23 cellular contexts compared by ENCODE assay signal in the genomic region with DNA sequence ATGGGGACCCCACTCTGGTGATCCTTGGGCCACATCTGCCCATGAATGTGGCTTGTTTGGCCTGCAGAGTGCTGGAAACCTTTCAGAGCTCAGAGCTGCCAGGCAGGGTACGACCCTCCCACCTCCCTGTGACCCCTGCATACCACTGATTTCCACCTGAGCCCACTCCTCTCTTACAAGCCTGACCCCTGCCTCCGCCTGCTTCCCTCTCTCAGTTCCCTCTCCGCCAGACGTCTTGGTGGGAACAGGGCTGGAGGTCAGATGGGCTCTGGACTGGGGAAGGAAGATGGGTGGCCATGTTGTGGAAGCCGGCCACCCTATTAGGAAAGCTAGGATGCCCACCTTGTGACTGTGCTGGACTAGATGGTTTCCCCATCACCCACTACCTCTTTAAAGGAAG.
"Had no signal": no experiment of that assay in that cellular context is flagged by ENCODE, and none has a peak within 500 bp of the region (broad histone marks: within the 10 kb centered on the region; RNA-seq: fewer than 3 reads in every experiment).

No MANE protein-coding gene starts in this region.

- H3K9me3 ChIP-seq: SJSA1 had no signal

- H3K27me3 Mint-ChIP-seq: IgD-negative memory B cell had no signal

- H3K4me1 ChIP-seq: SJSA1 had no signal

- H3K27ac ChIP-seq: HL-60, KMS-11, SJSA1, SK-N-MC had no signal

- H3K4me2 ChIP-seq: KMS-11 had no signal

- ATAC-seq: K562 had no signal

- H3K9me3 Mint-ChIP-seq: IgD-negative memory B cell had no signal

- H3K27me3 ChIP-seq: SJSA1 had no signal

- H3K9ac ChIP-seq: KMS-11 had no signal

- DNase-seq: Kasumi-1, MM.1S, NCI-H1092 treated with DMSO at 0.1 percent for 48 hours, NCI-H1436, NCI-H187, NCI-H2029, NCI-H2081 treated with DMSO at 0.1 percent for 48 hours, NCI-H2171, NCI-H226, NCI-H446, NCI-H510A, NCI-H524 treated with DMSO at 0.1 percent for 48 hours, NCI-H69, NCI-H774, Right ventricle myocardium superior, RPMI8226, SIG-M5 had no signal

- H3K27ac Mint-ChIP-seq: IgD-negative memory B cell had no signal
